ENCODE assay signal across 20 cellular contexts in the genomic region with DNA sequence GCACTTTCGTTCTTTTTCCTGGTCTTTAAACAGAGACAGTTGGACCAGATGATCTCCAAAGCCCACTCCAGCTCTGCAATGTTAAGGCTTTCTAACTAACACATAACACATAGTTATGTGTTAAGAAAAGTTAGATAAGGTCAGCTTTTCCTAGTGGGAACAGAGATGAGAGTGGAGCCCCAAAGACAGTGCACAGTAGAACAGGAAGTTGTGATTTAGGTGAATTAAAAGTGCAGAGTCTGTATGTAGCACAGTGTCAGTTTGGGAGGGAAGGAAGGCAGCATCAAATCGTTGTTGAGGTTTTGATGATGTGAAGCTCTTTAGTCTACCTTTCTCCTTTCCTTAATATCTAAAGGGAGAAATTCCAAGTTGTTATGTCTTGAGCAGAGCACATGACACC.
"Had no signal": no experiment of that assay in that cellular context is flagged by ENCODE, and none has a peak within 500 bp of the region (broad histone marks: within the 10 kb centered on the region; RNA-seq: fewer than 3 reads in every experiment).

No MANE protein-coding gene starts in this region.

- H3K9me3 Mint-ChIP-seq: activated naive CD4-positive, alpha-beta T cell treated with anti-CD3 and anti-CD28 coated beads, Interleukin-2, amount 50 U/mL, for 72 hours; activated T-cell treated with anti-CD3 and anti-CD28 coated beads, Interleukin-2, amount 50 U/mL, for 24 hours; naive B cell; T-helper 1 cell treated with Interleukin-12 subunit alpha and Interleukin-12 subunit beta and Interleukin-4 antibody, amounts not matched to agents 30 μg/mL and 1 μg/mL, for 36 hours; type B pancreatic cell had no signal

- DNase-seq: activated CD4-positive, alpha-beta T cell treated with anti-CD3 and anti-CD28 coated beads for 36 hours; activated CD8-positive, alpha-beta T cell treated with anti-CD3 and anti-CD28 coated beads, Interleukin-2, amount 10 ng/mL, durations not matched to agents 7 days and 5 days; activated effector memory CD4-positive, alpha-beta T cell treated with anti-CD3 and anti-CD28 coated beads, Interleukin-2, amount 50 U/mL, for 16 hours; activated T-cell treated with anti-CD3 and anti-CD28 coated beads, Interleukin-2, amount 50 U/mL, for 24 hours; amniotic stem cell; foreskin keratinocyte; hippocampal formation; left cardiac atrium; mesenchymal stem cell; mucosa of descending colon; naive B cell; pancreas; stimulated activated CD4-positive, alpha-beta T cell treated with anti-CD3 and anti-CD28 coated beads, Interleukin-4, amount 100 ng/mL, for 1 hour; testis had no signal

- H3K27ac Mint-ChIP-seq: activated CD4-positive, alpha-beta T cell treated with anti-CD3 and anti-CD28 coated beads for 36 hours; activated CD8-positive, alpha-beta T cell treated with anti-CD3 and anti-CD28 coated beads, Interleukin-2, amount 10 ng/mL, durations not matched to agents 7 days and 5 days; activated T-cell treated with anti-CD3 and anti-CD28 coated beads, Interleukin-2, amount 50 U/mL, for 24 hours; type B pancreatic cell; WTC11 had no signal

- H3K9me3 ChIP-seq: mucosa of descending colon, pancreas, testis had no signal

- ATAC-seq: activated CD4-positive, alpha-beta T cell treated with anti-CD3 and anti-CD28 coated beads for 36 hours; activated CD8-positive, alpha-beta T cell treated with anti-CD3 and anti-CD28 coated beads, Interleukin-2, amount 10 ng/mL, durations not matched to agents 7 days and 5 days; activated naive CD4-positive, alpha-beta T cell treated with anti-CD3 and anti-CD28 coated beads, Interleukin-2, amount 50 U/mL, for 72 hours; foreskin keratinocyte; left cardiac atrium; mucosa of descending colon; pancreas; sciatic nerve; WTC11 had no signal

- H3K4me2 ChIP-seq: smooth muscle cell had no signal

- H3K4me3 ChIP-seq: mucosa of descending colon, pancreas, smooth muscle cell, testis had no signal

- H3K36me3 ChIP-seq: pancreas had no signal

- H3K4me3 Mint-ChIP-seq: activated CD4-positive, alpha-beta T cell treated with anti-CD3 and anti-CD28 coated beads for 36 hours; activated CD8-positive, alpha-beta T cell treated with anti-CD3 and anti-CD28 coated beads, Interleukin-2, amount 10 ng/mL, durations not matched to agents 7 days and 5 days; activated T-cell treated with anti-CD3 and anti-CD28 coated beads, Interleukin-2, amount 50 U/mL, for 24 hours; naive B cell; T-helper 1 cell treated with Interleukin-12 subunit alpha and Interleukin-12 subunit beta and Interleukin-4 antibody, amounts not matched to agents 30 μg/mL and 1 μg/mL, for 36 hours; type B pancreatic cell; WTC11 had no signal

- H3K27me3 ChIP-seq: foreskin keratinocyte, pancreas, testis had no signal

- H3K4me1 ChIP-seq: testis had no signal

- H3K27me3 Mint-ChIP-seq: activated CD4-positive, alpha-beta T cell treated with anti-CD3 and anti-CD28 coated beads for 36 hours; activated T-cell treated with anti-CD3 and anti-CD28 coated beads, Interleukin-2, amount 50 U/mL, for 24 hours; naive B cell; type B pancreatic cell had no signal

- H3K27ac ChIP-seq: foreskin keratinocyte, pancreas, testis had no signal
